In the genomic region with DNA sequence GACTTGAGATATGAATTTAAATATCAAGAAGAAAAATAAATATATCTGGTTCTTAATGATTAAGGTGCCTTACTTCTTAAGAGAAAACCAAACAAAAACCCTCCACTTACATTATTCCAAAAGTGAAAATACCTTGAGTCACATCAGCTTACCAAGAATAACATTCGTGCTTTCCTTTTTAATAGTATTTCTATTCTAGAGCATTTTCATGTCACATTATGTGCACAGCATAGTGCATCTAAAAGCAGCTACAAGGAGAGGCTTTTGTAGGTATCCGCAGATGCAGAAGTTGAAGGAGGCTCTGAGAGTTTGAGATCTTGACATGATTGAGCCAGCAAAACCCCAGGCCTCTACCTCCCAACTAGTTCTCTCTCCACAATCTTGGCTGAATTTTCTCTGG, we compare ENCODE assay signal across 1 cellular context.
TF ChIP-seq lines count a peak whose summit lies in the region.

No MANE protein-coding gene starts in this region.

TF ChIP-seq in GM12878, 131 proteins besides CTCF, POLR2A, EP300 and RAD21 (continued from another document):
- peak; percentile 25; the same call in 1 of the 2 replicates for TF ChIP-seq PML (IDR thresholded peaks at IDR 0.05; ENCODE audit: low read length)
- TF ChIP-seq, protein P1, sequence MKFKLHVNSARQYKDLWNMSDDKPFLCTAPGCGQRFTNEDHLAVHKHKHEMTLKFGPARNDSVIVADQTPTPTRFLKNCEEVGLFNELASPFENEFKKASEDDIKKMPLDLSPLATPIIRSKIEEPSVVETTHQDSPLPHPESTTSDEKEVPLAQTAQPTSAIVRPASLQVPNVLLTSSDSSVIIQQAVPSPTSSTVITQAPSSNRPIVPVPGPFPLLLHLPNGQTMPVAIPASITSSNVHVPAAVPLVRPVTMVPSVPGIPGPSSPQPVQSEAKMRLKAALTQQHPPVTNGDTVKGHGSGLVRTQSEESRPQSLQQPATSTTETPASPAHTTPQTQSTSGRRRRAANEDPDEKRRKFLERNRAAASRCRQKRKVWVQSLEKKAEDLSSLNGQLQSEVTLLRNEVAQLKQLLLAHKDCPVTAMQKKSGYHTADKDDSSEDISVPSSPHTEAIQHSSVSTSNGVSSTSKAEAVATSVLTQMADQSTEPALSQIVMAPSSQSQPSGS (IDR thresholded peaks at IDR 0.05; ENCODE audit: low read length): peak; percentile 43; the same call in 1 of the 2 replicates
- no peak for TF ChIP-seq MLLT1 (IDR thresholded peaks at IDR 0.05)
- TF ChIP-seq EED (IDR thresholded peaks at IDR 0.05; ENCODE audit: low read depth): no peak
- no peak for TF ChIP-seq GATAD2B (conservative IDR thresholded peaks at IDR 0.05; ENCODE audit: low read depth)
- TF ChIP-seq YY1 (IDR thresholded peaks at IDR 0.05; ENCODE audit: low read depth, low read length): no peak
- TF ChIP-seq USF2 (IDR thresholded peaks at IDR 0.05; ENCODE audit: borderline replicate concordance, low read depth, low read length): no peak
- no peak for TF ChIP-seq PAX5 (IDR thresholded peaks at IDR 0.05; ENCODE audit: borderline replicate concordance, low read depth, low read length)
- TF ChIP-seq STAT1 (conservative IDR thresholded peaks at IDR 0.05): no peak
- no peak for TF ChIP-seq NR2F1 (conservative IDR thresholded peaks at IDR 0.05)
- TF ChIP-seq PBX3 (IDR thresholded peaks at IDR 0.05; ENCODE audit: insufficient replicate concordance, low read depth, low read length): no peak
- TF ChIP-seq TCF7 (IDR thresholded peaks at IDR 0.05; ENCODE audit: borderline replicate concordance): no peak
- TF ChIP-seq EGR1 (IDR thresholded peaks at IDR 0.05; ENCODE audit: borderline replicate concordance in 1 of 2, low read depth in 2 of 2, low read length in 2 of 2): no peak
- no peak for TF ChIP-seq KDM1A (IDR thresholded peaks at IDR 0.05; ENCODE audit: borderline replicate concordance)
- TF ChIP-seq JUND (IDR thresholded peaks at IDR 0.05; ENCODE audit: low read depth, low read length): no peak
- TF ChIP-seq, protein P2, sequence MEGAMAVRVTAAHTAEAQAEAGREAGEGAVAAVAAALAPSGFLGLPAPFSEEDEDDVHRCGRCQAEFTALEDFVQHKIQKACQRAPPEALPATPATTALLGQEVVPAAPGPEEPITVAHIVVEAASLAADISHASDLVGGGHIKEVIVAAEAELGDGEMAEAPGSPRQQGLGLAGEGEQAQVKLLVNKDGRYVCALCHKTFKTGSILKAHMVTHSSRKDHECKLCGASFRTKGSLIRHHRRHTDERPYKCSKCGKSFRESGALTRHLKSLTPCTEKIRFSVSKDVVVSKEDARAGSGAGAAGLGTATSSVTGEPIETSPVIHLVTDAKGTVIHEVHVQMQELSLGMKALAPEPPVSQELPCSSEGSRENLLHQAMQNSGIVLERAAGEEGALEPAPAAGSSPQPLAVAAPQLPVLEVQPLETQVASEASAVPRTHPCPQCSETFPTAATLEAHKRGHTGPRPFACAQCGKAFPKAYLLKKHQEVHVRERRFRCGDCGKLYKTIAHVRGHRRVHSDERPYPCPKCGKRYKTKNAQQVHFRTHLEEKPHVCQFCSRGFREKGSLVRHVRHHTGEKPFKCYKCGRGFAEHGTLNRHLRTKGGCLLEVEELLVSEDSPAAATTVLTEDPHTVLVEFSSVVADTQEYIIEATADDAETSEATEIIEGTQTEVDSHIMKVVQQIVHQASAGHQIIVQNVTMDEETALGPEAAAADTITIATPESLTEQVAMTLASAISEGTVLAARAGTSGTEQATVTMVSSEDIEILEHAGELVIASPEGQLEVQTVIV (IDR thresholded peaks at IDR 0.05; ENCODE audit: borderline replicate concordance, partially characterized antibody): no peak
- TF ChIP-seq, protein P3, sequence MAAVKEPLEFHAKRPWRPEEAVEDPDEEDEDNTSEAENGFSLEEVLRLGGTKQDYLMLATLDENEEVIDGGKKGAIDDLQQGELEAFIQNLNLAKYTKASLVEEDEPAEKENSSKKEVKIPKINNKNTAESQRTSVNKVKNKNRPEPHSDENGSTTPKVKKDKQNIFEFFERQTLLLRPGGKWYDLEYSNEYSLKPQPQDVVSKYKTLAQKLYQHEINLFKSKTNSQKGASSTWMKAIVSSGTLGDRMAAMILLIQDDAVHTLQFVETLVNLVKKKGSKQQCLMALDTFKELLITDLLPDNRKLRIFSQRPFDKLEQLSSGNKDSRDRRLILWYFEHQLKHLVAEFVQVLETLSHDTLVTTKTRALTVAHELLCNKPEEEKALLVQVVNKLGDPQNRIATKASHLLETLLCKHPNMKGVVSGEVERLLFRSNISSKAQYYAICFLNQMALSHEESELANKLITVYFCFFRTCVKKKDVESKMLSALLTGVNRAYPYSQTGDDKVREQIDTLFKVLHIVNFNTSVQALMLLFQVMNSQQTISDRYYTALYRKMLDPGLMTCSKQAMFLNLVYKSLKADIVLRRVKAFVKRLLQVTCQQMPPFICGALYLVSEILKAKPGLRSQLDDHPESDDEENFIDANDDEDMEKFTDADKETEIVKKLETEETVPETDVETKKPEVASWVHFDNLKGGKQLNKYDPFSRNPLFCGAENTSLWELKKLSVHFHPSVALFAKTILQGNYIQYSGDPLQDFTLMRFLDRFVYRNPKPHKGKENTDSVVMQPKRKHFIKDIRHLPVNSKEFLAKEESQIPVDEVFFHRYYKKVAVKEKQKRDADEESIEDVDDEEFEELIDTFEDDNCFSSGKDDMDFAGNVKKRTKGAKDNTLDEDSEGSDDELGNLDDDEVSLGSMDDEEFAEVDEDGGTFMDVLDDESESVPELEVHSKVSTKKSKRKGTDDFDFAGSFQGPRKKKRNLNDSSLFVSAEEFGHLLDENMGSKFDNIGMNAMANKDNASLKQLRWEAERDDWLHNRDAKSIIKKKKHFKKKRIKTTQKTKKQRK (IDR thresholded peaks at IDR 0.05; ENCODE audit: low read depth, low read length): no peak
- TF ChIP-seq, protein P4, sequence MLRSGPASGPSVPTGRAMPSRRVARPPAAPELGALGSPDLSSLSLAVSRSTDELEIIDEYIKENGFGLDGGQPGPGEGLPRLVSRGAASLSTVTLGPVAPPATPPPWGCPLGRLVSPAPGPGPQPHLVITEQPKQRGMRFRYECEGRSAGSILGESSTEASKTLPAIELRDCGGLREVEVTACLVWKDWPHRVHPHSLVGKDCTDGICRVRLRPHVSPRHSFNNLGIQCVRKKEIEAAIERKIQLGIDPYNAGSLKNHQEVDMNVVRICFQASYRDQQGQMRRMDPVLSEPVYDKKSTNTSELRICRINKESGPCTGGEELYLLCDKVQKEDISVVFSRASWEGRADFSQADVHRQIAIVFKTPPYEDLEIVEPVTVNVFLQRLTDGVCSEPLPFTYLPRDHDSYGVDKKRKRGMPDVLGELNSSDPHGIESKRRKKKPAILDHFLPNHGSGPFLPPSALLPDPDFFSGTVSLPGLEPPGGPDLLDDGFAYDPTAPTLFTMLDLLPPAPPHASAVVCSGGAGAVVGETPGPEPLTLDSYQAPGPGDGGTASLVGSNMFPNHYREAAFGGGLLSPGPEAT (IDR thresholded peaks at IDR 0.05; ENCODE audit: low read depth): no peak
- TF ChIP-seq IKZF1 (conservative IDR thresholded peaks at IDR 0.05): no peak
- 0 out of 2 replicates have a peak, but pooled peaks have one; percentile 51 for TF ChIP-seq MTA3 (IDR thresholded peaks at IDR 0.05; ENCODE audit: borderline replicate concordance, low read length)
